ENCODE assay signal across 8 cellular contexts in the genomic region with DNA sequence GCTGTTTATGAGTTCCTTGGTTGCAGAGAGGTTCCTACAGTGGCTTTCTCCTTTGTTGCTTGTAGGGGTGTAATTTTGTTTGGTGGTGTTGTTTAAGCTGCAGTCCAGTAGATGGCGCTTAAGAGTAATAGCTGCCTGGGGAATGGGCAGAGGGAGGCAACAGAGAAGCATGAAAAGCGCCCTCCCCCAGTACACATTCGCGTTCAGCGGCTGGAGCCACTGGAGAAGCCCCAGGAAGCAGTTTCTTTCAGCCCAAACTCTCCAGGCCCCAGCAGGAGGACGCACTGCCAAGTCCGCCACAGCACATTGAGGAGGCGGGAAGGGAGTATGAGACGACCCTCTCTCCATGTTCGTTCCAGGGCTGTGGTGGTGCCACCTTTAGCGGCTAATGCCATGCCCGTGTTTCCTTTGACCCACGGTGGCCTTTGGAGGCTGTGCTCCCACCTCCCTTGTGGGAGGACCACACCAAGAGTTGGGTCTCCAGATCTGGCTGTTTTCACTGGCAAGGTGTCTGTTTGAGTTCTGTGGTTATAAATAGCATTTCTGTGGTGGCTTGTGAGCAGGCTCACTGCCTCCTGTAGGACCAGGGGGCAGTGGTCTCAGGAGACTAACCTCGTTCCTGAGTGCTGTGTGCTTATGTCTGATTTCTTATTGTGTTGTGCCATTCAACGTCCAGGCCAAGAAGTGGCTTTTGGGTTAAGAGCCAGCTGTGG.
A peak's percentile ranks its signal among the peaks of the same experiment; 100 is the strongest.
DNase-seq lines count a peak whose midpoint lies in the region; ATAC-seq and TF ChIP-seq lines count a peak whose summit lies in the region.

No MANE protein-coding gene starts in this region.

- H2AFZ ChIP-seq in MM.1S (ENCODE audit: low read length): no peak overlapping the region

- H3K27ac Mint-ChIP-seq in activated T-helper 2 cell treated with anti-CD3 and anti-CD28 coated beads, Interferon-gamma antibody, Interleukin-2, Interleukin-4, amounts not matched to agents 10 μg/mL and 5 μg/mL and 100 μg/mL, durations not matched to agents 14 hours and 24 hours and 36 hours: no peak overlapping the region

- H3K4me3 Mint-ChIP-seq in activated T-helper 2 cell treated with anti-CD3 and anti-CD28 coated beads, Interferon-gamma antibody, Interleukin-2, Interleukin-4, amounts not matched to agents 10 μg/mL and 5 μg/mL and 100 μg/mL, durations not matched to agents 14 hours and 24 hours and 36 hours (ENCODE audit: low read depth): no peak overlapping the region

- no peaks in the 10 kb centered on the region for H3K36me3 Mint-ChIP-seq in activated T-helper 2 cell treated with anti-CD3 and anti-CD28 coated beads, Interferon-gamma antibody, Interleukin-2, Interleukin-4, amounts not matched to agents 10 μg/mL and 5 μg/mL and 100 μg/mL, durations not matched to agents 14 hours and 24 hours and 36 hours (ENCODE audit: low read depth)

- H4K20me1 ChIP-seq in MM.1S (ENCODE audit: insufficient read depth, low read length): no peaks in the 10 kb centered on the region

- H3K36me3 ChIP-seq in MM.1S (replicated peaks; ENCODE audit: insufficient read depth, low read length): no peaks in the 10 kb centered on the region

- H3K9me3 Mint-ChIP-seq in activated T-helper 2 cell treated with anti-CD3 and anti-CD28 coated beads, Interferon-gamma antibody, Interleukin-2, Interleukin-4, amounts not matched to agents 10 μg/mL and 5 μg/mL and 100 μg/mL, durations not matched to agents 14 hours and 24 hours and 36 hours: no peaks in the 10 kb centered on the region

- peaks cover 6% of the 10 kb centered on the region for H3K27me3 Mint-ChIP-seq in activated T-helper 2 cell treated with anti-CD3 and anti-CD28 coated beads, Interferon-gamma antibody, Interleukin-2, Interleukin-4, amounts not matched to agents 10 μg/mL and 5 μg/mL and 100 μg/mL, durations not matched to agents 14 hours and 24 hours and 36 hours (ENCODE audit: low read depth)

- no peaks in the 10 kb centered on the region for H3K9me2 ChIP-seq in MM.1S (replicated peaks; ENCODE audit: insufficient read depth, low read length)

- H3K4me1 ChIP-seq in MM.1S (ENCODE audit: low read length) (peaks cover 20% of the 10 kb centered on the region), right cardiac atrium (ENCODE audit: control insufficient read depth, insufficient read depth, low read length) (peaks cover 11% of the 10 kb centered on the region)

- no peak overlapping the region for H3K9ac ChIP-seq in MM.1S (ENCODE audit: low read length)

- H3K9me3 ChIP-seq in MM.1S (replicated peaks; ENCODE audit: insufficient read depth, low read length) (no peaks in the 10 kb centered on the region), right cardiac atrium (ENCODE audit: control insufficient read depth, low read length) (no peaks in the 10 kb centered on the region)

- H3F3A ChIP-seq in MM.1S (ENCODE audit: insufficient read depth, low read length): no peaks in the 10 kb centered on the region

- ATAC-seq in right cardiac atrium (peak; percentile 61 to 67), GM19395 (IDR thresholded peaks at IDR 0.05; ENCODE audit: unreplicated experiment) (no peak), HG03039 (IDR thresholded peaks at IDR 0.05; ENCODE audit: unreplicated experiment) (no peak)

- DNase-seq in DMS53 (lab: John Stamatoyannopoulos, UW) (peak; percentile 65), MM.1S (peak; percentile 14), right cardiac atrium (peak; percentile 18 to 56 (median 52))
- DNase-seq in activated T-helper 2 cell treated with anti-CD3 and anti-CD28 coated beads, Interferon-gamma antibody, Interleukin-2, Interleukin-4, amounts not matched to agents 10 μg/mL and 5 μg/mL and 100 μg/mL, durations not matched to agents 14 hours and 24 hours and 36 hours (ENCODE audit: low spot score): peak; percentile 18
- DNase-seq in stimulated activated CD4-positive, alpha-beta T cell treated with anti-CD3 and anti-CD28 coated beads, Interleukin-4, amount 100 ng/mL, for 48 hours (ENCODE audit: low read depth in 2 of 2): peak; percentile 0 to 1

- peak; percentile 88 for TF ChIP-seq CTCF in 22Rv1 (IDR thresholded peaks at IDR 0.05)
- peak; percentile 73 for TF ChIP-seq CTCF in MM.1S (IDR thresholded peaks at IDR 0.05; ENCODE audit: low read length)

- peaks cover 24% of the 10 kb centered on the region for H3K4me1 Mint-ChIP-seq in activated T-helper 2 cell treated with anti-CD3 and anti-CD28 coated beads, Interferon-gamma antibody, Interleukin-2, Interleukin-4, amounts not matched to agents 10 μg/mL and 5 μg/mL and 100 μg/mL, durations not matched to agents 14 hours and 24 hours and 36 hours (ENCODE audit: low read depth)

- 61% methylated on average over 15 of the region's 15 CpGs for WGBS in right cardiac atrium

- peaks cover 42% of the 10 kb centered on the region for H3K79me2 ChIP-seq in MM.1S (ENCODE audit: low read length)

- H3K4me3 ChIP-seq in MM.1S (ENCODE audit: low read length) (no peak overlapping the region), right cardiac atrium (ENCODE audit: low read length) (no peak overlapping the region)

- no peak overlapping the region for H3K4me2 ChIP-seq in MM.1S (ENCODE audit: low read depth, low read length)

- no peaks in the 10 kb centered on the region for H3K27me3 ChIP-seq in MM.1S (replicated peaks; ENCODE audit: insufficient read depth, low read length)
- H3K27me3 ChIP-seq in right cardiac atrium (ENCODE audit: control insufficient read depth, insufficient read depth): no peaks in the 10 kb centered on the region

- intact Hi-C loops in activated T-helper 2 cell treated with anti-CD3 and anti-CD28 coated beads, Interferon-gamma antibody, Interleukin-2, Interleukin-4, amounts not matched to agents 10 μg/mL and 5 μg/mL and 100 μg/mL, durations not matched to agents 14 hours and 24 hours and 36 hours (cut with micrococcal nuclease): no loop called here
- intact Hi-C loops in right cardiac atrium (cut with DNase I): no loop called here

- no peak overlapping the region for H3K27ac ChIP-seq in 22Rv1
- H3K27ac ChIP-seq in MM.1S (ENCODE audit: low read length): no peak overlapping the region
- no peak overlapping the region for H3K27ac ChIP-seq in right cardiac atrium (ENCODE audit: low read length)

Comparison
In these comparisons a context has a peak if more than half of its experiments do, and no peak if none do; other contexts are left out.
1. DNase-seq: peak in every context shown above with its lines; median percentile 65 in DMS53; 52 in right cardiac atrium; 18 in activated T-helper 2 cell treated with anti-CD3 and anti-CD28 coated beads, Interferon-gamma antibody, Interleukin-2, Interleukin-4, amounts not matched to agents 10 μg/mL and 5 μg/mL and 100 μg/mL, durations not matched to agents 14 hours and 24 hours and 36 hours; 14 in MM.1S; 0 in stimulated activated CD4-positive, alpha-beta T cell treated with anti-CD3 and anti-CD28 coated beads, Interleukin-4, amount 100 ng/mL, for 48 hours.
2. ATAC-seq: peak in right cardiac atrium (2 of 2); none in GM19395 (single experiment) and HG03039 (single experiment).